In genomic region chr7:42407828-42408227, GRCh38 we compare ENCODE assay signal across 13 cellular contexts.
"Had no signal": no experiment of that assay in that cellular context is flagged by ENCODE, and none has a peak within 500 bp of the region (broad histone marks: within the 10 kb centered on the region; RNA-seq: fewer than 3 reads in every experiment).

No MANE protein-coding gene starts in this region.

- H3K9ac ChIP-seq: parathyroid adenoma had no signal

- H3K4me3 ChIP-seq: body of pancreas, left lung, skin epidermis, uterus had no signal

- H3K4me1 ChIP-seq: body of pancreas, left lung, parathyroid adenoma, uterus had no signal

- H3K4me1 Mint-ChIP-seq: activated naive CD4-positive, alpha-beta T cell treated with anti-CD3 and anti-CD28 coated beads, Interleukin-2, amount 50 U/mL, for 24 hours; immature natural killer cell had no signal

- H3K36me3 ChIP-seq: left lung, uterus had no signal

- H3K79me2 ChIP-seq: parathyroid adenoma had no signal

- H3K27ac ChIP-seq: body of pancreas, left lung, parathyroid adenoma, skin epidermis, uterus had no signal

- H3K36me3 Mint-ChIP-seq: activated naive CD4-positive, alpha-beta T cell treated with anti-CD3 and anti-CD28 coated beads, Interleukin-2, amount 50 U/mL, for 24 hours; immature natural killer cell had no signal

- H3K27ac Mint-ChIP-seq: activated naive CD4-positive, alpha-beta T cell treated with anti-CD3 and anti-CD28 coated beads, Interleukin-2, amount 50 U/mL, for 24 hours; immature natural killer cell had no signal

- ATAC-seq: body of pancreas, left lung had no signal

- H3K27me3 ChIP-seq: body of pancreas, left lung, uterus had no signal

- DNase-seq: activated CD4-positive, CD25-positive, alpha-beta regulatory T cell; activated T-cell treated with anti-CD3 and anti-CD28 coated beads, Interleukin-2, amount 50 U/mL, for 1 hour; amniotic stem cell; body of pancreas; dermis blood vessel endothelial cell; immature natural killer cell; left lung; retina; T-helper 2 cell; uterus had no signal

- H3K4me3 Mint-ChIP-seq: activated naive CD4-positive, alpha-beta T cell treated with anti-CD3 and anti-CD28 coated beads, Interleukin-2, amount 50 U/mL, for 24 hours; immature natural killer cell had no signal

- H3K9me3 Mint-ChIP-seq: activated naive CD4-positive, alpha-beta T cell treated with anti-CD3 and anti-CD28 coated beads, Interleukin-2, amount 50 U/mL, for 24 hours; immature natural killer cell had no signal
